In the genomic region with DNA sequence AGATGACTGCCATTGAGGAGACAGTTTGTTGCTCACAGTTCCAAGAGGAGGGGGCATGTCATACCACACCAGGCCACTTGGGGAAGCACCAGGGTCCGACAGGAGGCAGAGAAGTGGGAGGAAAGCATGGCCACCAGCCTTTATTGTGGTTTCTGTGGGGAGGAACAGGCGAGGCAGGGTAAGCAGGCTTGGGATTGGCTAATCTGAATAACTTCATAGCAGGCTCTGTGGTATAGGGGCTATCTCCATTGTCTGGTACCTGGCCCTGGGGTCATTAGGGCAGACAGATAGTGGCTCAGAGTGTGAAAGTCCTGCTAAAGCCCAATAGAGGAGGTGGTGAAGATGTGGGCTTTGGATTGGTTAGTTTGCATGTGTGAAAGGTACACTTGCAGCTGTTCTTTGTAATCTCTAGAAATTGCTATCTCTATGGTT, we compare ENCODE assay signal across 13 cellular contexts. TPM values are rescaled to one million over a fixed set of nuclear protein-coding genes. Genes with fewer than 3 reads are reported as not detected.
A peak's percentile ranks its signal among the peaks of the same experiment; 100 is the strongest.
DNase-seq lines count a peak whose midpoint lies in the region; ATAC-seq lines count a peak whose summit lies in the region.
"Had no signal": no experiment of that assay in that cellular context is flagged by ENCODE, and none has a peak within 500 bp of the region (broad histone marks: within the 10 kb centered on the region; RNA-seq: fewer than 3 reads in every experiment).

No MANE protein-coding gene starts in this region.

- H3K9me3 Mint-ChIP-seq in activated naive CD8-positive, alpha-beta T cell treated with anti-CD3 and anti-CD28 coated beads, Interleukin-2, amount 50 U/mL, for 24 hours: no peaks in the 10 kb centered on the region
- H3K9me3 Mint-ChIP-seq: stimulated activated naive CD8-positive, alpha-beta T cell treated with anti-CD3 and anti-CD28 coated beads, Interleukin-15, Interleukin-2, amounts not matched to agents 100 ng/mL and 50 ng/mL, for 24 hours had no signal

- DNase-seq in activated T-cell treated with anti-CD3 and anti-CD28 coated beads, Interleukin-2, amount 50 U/mL, for 48 hours: peak; percentile 39 to 44
- DNase-seq in activated T-cell treated with anti-CD3 and anti-CD28 coated beads, Interleukin-2, amount 50 U/mL, for 1 hour: no peak
- DNase-seq in Jurkat, Clone E6-1 (ENCODE audit: low read depth, low spot score): peak; percentile 55
- peak; percentile 23 for DNase-seq in activated naive CD8-positive, alpha-beta T cell treated with anti-CD3 and anti-CD28 coated beads, Interleukin-2, amount 50 U/mL, for 24 hours
- peak; percentile 4 to 5 for DNase-seq in stimulated activated CD8-positive, alpha-beta memory T cell treated with anti-CD3 and anti-CD28 coated beads, Interleukin-15, amount 100 ng/mL, for 48 hours (ENCODE audit: low read depth in 2 of 2)
- no peak for DNase-seq in COLO668 (lab: John Stamatoyannopoulos, UW; ENCODE audit: unreplicated experiment)
- no peak for DNase-seq in KG1 (lab: John Stamatoyannopoulos, UW)
- no peak for DNase-seq in head of caudate nucleus
- DNase-seq: effector CD8-positive, alpha-beta T cell; kidney glomerular epithelial cell had no signal

- no peak overlapping the region for H3K4me3 Mint-ChIP-seq in activated naive CD8-positive, alpha-beta T cell treated with anti-CD3 and anti-CD28 coated beads, Interleukin-2, amount 50 U/mL, for 24 hours
- H3K4me3 Mint-ChIP-seq: stimulated activated naive CD8-positive, alpha-beta T cell treated with anti-CD3 and anti-CD28 coated beads, Interleukin-15, Interleukin-2, amounts not matched to agents 100 ng/mL and 50 ng/mL, for 24 hours had no signal

- intact Hi-C loops in head of caudate nucleus (cut with DNase I): no loop called here

- H3K27ac Mint-ChIP-seq in activated naive CD8-positive, alpha-beta T cell treated with anti-CD3 and anti-CD28 coated beads, Interleukin-2, amount 50 U/mL, for 24 hours: no peak overlapping the region
- H3K27ac Mint-ChIP-seq: stimulated activated naive CD8-positive, alpha-beta T cell treated with anti-CD3 and anti-CD28 coated beads, Interleukin-15, Interleukin-2, amounts not matched to agents 100 ng/mL and 50 ng/mL, for 24 hours had no signal

- peaks cover 3% of the 10 kb centered on the region for H3K27me3 Mint-ChIP-seq in activated naive CD8-positive, alpha-beta T cell treated with anti-CD3 and anti-CD28 coated beads, Interleukin-2, amount 50 U/mL, for 24 hours
- H3K27me3 Mint-ChIP-seq: stimulated activated naive CD8-positive, alpha-beta T cell treated with anti-CD3 and anti-CD28 coated beads, Interleukin-15, Interleukin-2, amounts not matched to agents 100 ng/mL and 50 ng/mL, for 24 hours had no signal

- H3K4me1 Mint-ChIP-seq in activated naive CD8-positive, alpha-beta T cell treated with anti-CD3 and anti-CD28 coated beads, Interleukin-2, amount 50 U/mL, for 24 hours: peaks cover 2% of the 10 kb centered on the region

- ATAC-seq in activated naive CD8-positive, alpha-beta T cell treated with anti-CD3 and anti-CD28 coated beads, Interleukin-2, amount 50 U/mL, for 24 hours: peak; percentile 40

- no peaks in the 10 kb centered on the region for H3K36me3 Mint-ChIP-seq in activated naive CD8-positive, alpha-beta T cell treated with anti-CD3 and anti-CD28 coated beads, Interleukin-2, amount 50 U/mL, for 24 hours (ENCODE audit: low read depth)

- no peak overlapping the region for H3K4me3 ChIP-seq in Jurkat, Clone E6-1 (ENCODE audit: low read length)
- H3K4me3 ChIP-seq: BLaER1 treated with 17β-estradiol and CSF1 and Interleukin-3, amounts not matched to agents 10 nM and 100 nM; SK-N-MC had no signal

RNA-seq across cellular contexts. Expression of gene CBY2, which starts 35.5 kb away (rescaled TPM):
- polyA plus RNA-seq in Jurkat, Clone E6-1 (2012; ENCODE audit: insufficient read depth, insufficient read length): not detected

Comparison
In these comparisons a context has a peak if more than half of its experiments do, and no peak if none do; other contexts are left out.
1. DNase-seq: peak in activated T-cell treated with anti-CD3 and anti-CD28 coated beads, Interleukin-2, amount 50 U/mL, for 48 hours (2 of 2), Jurkat, Clone E6-1 (single experiment), activated naive CD8-positive, alpha-beta T cell treated with anti-CD3 and anti-CD28 coated beads, Interleukin-2, amount 50 U/mL, for 24 hours (single experiment) and stimulated activated CD8-positive, alpha-beta memory T cell treated with anti-CD3 and anti-CD28 coated beads, Interleukin-15, amount 100 ng/mL, for 48 hours (2 of 2); none in activated T-cell treated with anti-CD3 and anti-CD28 coated beads, Interleukin-2, amount 50 U/mL, for 1 hour (single experiment), COLO668 (single experiment), KG1 (single experiment) and head of caudate nucleus (0 of 42).